Comparison of ENCODE assay signal across 13 cellular contexts in genomic region chr11:18265949-18266348, GRCh38. TPM values are rescaled to one million over a fixed set of nuclear protein-coding genes. Genes with fewer than 3 reads are reported as not detected.
DNase-seq lines count a peak whose midpoint lies in the region; ATAC-seq, FAIRE-seq and TF ChIP-seq lines count a peak whose summit lies in the region.
"Had no signal": no experiment of that assay in that cellular context is flagged by ENCODE, and none has a peak within 500 bp of the region (broad histone marks: within the 10 kb centered on the region; RNA-seq: fewer than 3 reads in every experiment).

Gene SAA1, plus strand, starts transcription at chr11:18266264. Its CDS starts 624 bp downstream, at chr11:18266888.

- peaks cover 0 to 8% (median 2%) of the 10 kb centered on the region in 3 donors for H3K27me3 Mint-ChIP-seq in CD14-positive monocyte (ENCODE audit: low read depth in 3 of 3)
- peaks cover 22% of the 10 kb centered on the region for H3K27me3 Mint-ChIP-seq in activated naive CD4-positive, alpha-beta T cell treated with anti-CD3 and anti-CD28 coated beads, Interleukin-2, amount 10 ng/mL, durations not matched to agents 7 days and 5 days

- DNase-seq in CD14-positive monocyte (ENCODE audit: low spot score) (no peak), amniotic epithelial cell (ENCODE audit: low read depth) (peak; percentile 79), iris pigment epithelial cell (ENCODE audit: low read depth) (peak; percentile 20), prostate gland (ENCODE audit: low spot score) (peak; percentile 34), LoVo (ENCODE audit: low spot score) (no peak), D721Med (ENCODE audit: insufficient read length, low spot score) (no peak)
- DNase-seq in activated naive CD4-positive, alpha-beta T cell treated with anti-CD3 and anti-CD28 coated beads, Interleukin-2, amount 10 ng/mL, durations not matched to agents 7 days and 5 days = no peak
- DNase-seq: central memory CD4-positive, alpha-beta T cell; MV-4-11; NCI-H2171 had no signal

- H3K9me3 ChIP-seq in prostate gland = no peaks in the 10 kb centered on the region

- peak within 1 kb of the TSS in 6 of 7 donors; percentile 16 to 83 (median 74) for H3K27ac Mint-ChIP-seq in CD14-positive monocyte
- no peak within 1 kb of the TSS for H3K27ac Mint-ChIP-seq in activated naive CD4-positive, alpha-beta T cell treated with anti-CD3 and anti-CD28 coated beads, Interleukin-2, amount 10 ng/mL, durations not matched to agents 7 days and 5 days

- H3K4me3 ChIP-seq in prostate gland = no peak within 1 kb of the TSS
- H3K4me3 ChIP-seq: smooth muscle cell had no signal

- FAIRE-seq in D721Med (lab: Jason Lieb, UNC) = no peak

- peaks cover 31% of the 10 kb centered on the region for H3K4me1 Mint-ChIP-seq in CD14-positive monocyte
- H3K4me1 Mint-ChIP-seq in activated naive CD4-positive, alpha-beta T cell treated with anti-CD3 and anti-CD28 coated beads, Interleukin-2, amount 10 ng/mL, durations not matched to agents 7 days and 5 days = peaks cover 18% of the 10 kb centered on the region

- no peaks in the 10 kb centered on the region for H3K36me3 ChIP-seq in prostate gland

- H3K9me3 Mint-ChIP-seq in CD14-positive monocyte = peaks cover 0 to 5% (median 3%) of the 10 kb centered on the region in 7 donors
- H3K9me3 Mint-ChIP-seq in activated naive CD4-positive, alpha-beta T cell treated with anti-CD3 and anti-CD28 coated beads, Interleukin-2, amount 10 ng/mL, durations not matched to agents 7 days and 5 days = no peaks in the 10 kb centered on the region

- intact Hi-C loops in CD14-positive monocyte (cut with micrococcal nuclease) (no loop called here), prostate gland (cut with DNase I) (no loop called here)

- 46% methylated on average over 7 of the region's 8 CpGs for WGBS in prostate gland

- CTCF ChIA-PET in activated naive CD4-positive, alpha-beta T cell treated with anti-CD3 and anti-CD28 coated beads, Interleukin-2, amount 10 ng/mL, durations not matched to agents 7 days and 5 days (lab: Charles Lee) = no interaction called here

- no peaks in the 10 kb centered on the region for H3K27me3 ChIP-seq in prostate gland (replicated peaks; ENCODE audit: insufficient read depth)

- H3K27ac ChIP-seq in prostate gland = no peak within 1 kb of the TSS

- no peak for TF ChIP-seq POLR2A in prostate gland (IDR thresholded peaks at IDR 0.05)

- ATAC-seq in HG03097 (IDR thresholded peaks at IDR 0.05; ENCODE audit: low FRiP score, unreplicated experiment) = no peak

- no peaks in the 10 kb centered on the region for H3K36me3 Mint-ChIP-seq in CD14-positive monocyte
- no peaks in the 10 kb centered on the region for H3K36me3 Mint-ChIP-seq in activated naive CD4-positive, alpha-beta T cell treated with anti-CD3 and anti-CD28 coated beads, Interleukin-2, amount 10 ng/mL, durations not matched to agents 7 days and 5 days

- H3K4me1 ChIP-seq in prostate gland (replicated peaks) = no peaks in the 10 kb centered on the region

- TF ChIP-seq CTCF in CD14-positive monocyte (IDR thresholded peaks at IDR 0.05) = no peak
- no peak for TF ChIP-seq CTCF in prostate gland (IDR thresholded peaks at IDR 0.05)
- TF ChIP-seq CTCF in D721Med (IDR thresholded peaks at IDR 0.05; ENCODE audit: insufficient read depth, missing control alignments) = no peak

- no peak within 1 kb of the TSS for H3K4me3 Mint-ChIP-seq in CD14-positive monocyte
- no peak within 1 kb of the TSS for H3K4me3 Mint-ChIP-seq in activated naive CD4-positive, alpha-beta T cell treated with anti-CD3 and anti-CD28 coated beads, Interleukin-2, amount 10 ng/mL, durations not matched to agents 7 days and 5 days

RNA-seq across cellular contexts. Expression of gene SAA1, which starts in this region (rescaled TPM):
- not detected for polyA plus RNA-seq in CD14-positive monocyte
- total RNA-seq in prostate gland = 10 to 100 TPM in 1 of 2 donors, not detected in 1; 64.1 TPM
- total RNA-seq: smooth muscle cell had no signal
- polyA plus RNA-seq: AG04450 had no signal

Comparison
In these comparisons a context has a peak if more than half of its experiments do, and no peak if none do; other contexts are left out.
1. DNase-seq: peak in amniotic epithelial cell (single experiment), iris pigment epithelial cell (single experiment) and prostate gland (single experiment); none in CD14-positive monocyte (single experiment), activated naive CD4-positive, alpha-beta T cell treated with anti-CD3 and anti-CD28 coated beads, Interleukin-2, amount 10 ng/mL, durations not matched to agents 7 days and 5 days (single experiment), LoVo (single experiment) and D721Med (single experiment).